18 cellular contexts compared by ENCODE assay signal in the genomic region with DNA sequence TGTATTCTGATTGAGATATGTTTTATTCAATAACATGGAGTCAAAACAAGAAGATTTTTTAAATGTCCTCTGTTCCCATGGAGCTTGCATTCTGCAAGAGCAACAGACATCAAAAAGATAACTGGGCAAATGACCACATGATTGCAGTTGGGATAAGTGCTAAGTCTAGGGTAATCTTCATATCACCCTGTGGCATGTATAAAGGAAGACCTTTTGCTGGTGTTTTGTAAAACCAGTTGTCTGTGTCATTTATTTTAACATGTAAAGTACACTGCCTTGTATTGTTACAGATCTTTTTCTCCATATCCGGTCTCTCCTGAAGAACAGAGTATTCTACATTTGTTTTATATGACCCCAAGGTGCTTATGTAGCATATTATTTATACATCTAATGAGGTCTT.
"Had no signal": no experiment of that assay in that cellular context is flagged by ENCODE, and none has a peak within 500 bp of the region (broad histone marks: within the 10 kb centered on the region; RNA-seq: fewer than 3 reads in every experiment).

No MANE protein-coding gene starts in this region.

- ATAC-seq: left lobe of liver had no signal

- H3K9me3 ChIP-seq: prostate gland, right atrium auricular region, tibial nerve had no signal

- H3K9me3 Mint-ChIP-seq: activated naive CD4-positive, alpha-beta T cell treated with anti-CD3 and anti-CD28 coated beads, Interleukin-2, amount 50 U/mL, for 24 hours; endodermal cell; stimulated activated naive CD8-positive, alpha-beta T cell treated with anti-CD3 and anti-CD28 coated beads, Interleukin-15, Interleukin-2, amounts not matched to agents 100 ng/mL and 50 ng/mL, for 24 hours had no signal

- H3K27ac Mint-ChIP-seq: activated naive CD4-positive, alpha-beta T cell treated with anti-CD3 and anti-CD28 coated beads, Interleukin-2, amount 50 U/mL, for 24 hours; stimulated activated naive CD8-positive, alpha-beta T cell treated with anti-CD3 and anti-CD28 coated beads, Interleukin-15, Interleukin-2, amounts not matched to agents 100 ng/mL and 50 ng/mL, for 24 hours had no signal

- DNase-seq: activated CD4-positive, alpha-beta T cell treated with anti-CD3 and anti-CD28 coated beads for 1 hour; activated gamma-delta T cell; endodermal cell; foreskin melanocyte; hypothalamus; kidney; stimulated activated CD4-positive, alpha-beta T cell treated with anti-CD3 and anti-CD28 coated beads, Interleukin-15, amount 100 ng/mL, for 24 hours; stimulated activated CD4-positive, alpha-beta T cell treated with anti-CD3 and anti-CD28 coated beads, Interleukin-2, amount 100 ng/mL, for 48 hours had no signal

- H3K4me1 Mint-ChIP-seq: activated naive CD4-positive, alpha-beta T cell treated with anti-CD3 and anti-CD28 coated beads, Interleukin-2, amount 50 U/mL, for 24 hours had no signal

- H3K27me3 ChIP-seq: right atrium auricular region, tibial nerve had no signal

- H3K4me3 ChIP-seq: lung, prostate gland, right atrium auricular region, skin epidermis, tibial nerve had no signal

- H3K4me3 Mint-ChIP-seq: activated naive CD4-positive, alpha-beta T cell treated with anti-CD3 and anti-CD28 coated beads, Interleukin-2, amount 50 U/mL, for 24 hours; endodermal cell; mesothelial cell of epicardium; stimulated activated naive CD8-positive, alpha-beta T cell treated with anti-CD3 and anti-CD28 coated beads, Interleukin-15, Interleukin-2, amounts not matched to agents 100 ng/mL and 50 ng/mL, for 24 hours had no signal

- H3K27ac ChIP-seq: prostate gland, right atrium auricular region, tibial nerve, VCaP had no signal

- H3K27me3 Mint-ChIP-seq: activated naive CD4-positive, alpha-beta T cell treated with anti-CD3 and anti-CD28 coated beads, Interleukin-2, amount 50 U/mL, for 24 hours; stimulated activated naive CD8-positive, alpha-beta T cell treated with anti-CD3 and anti-CD28 coated beads, Interleukin-15, Interleukin-2, amounts not matched to agents 100 ng/mL and 50 ng/mL, for 24 hours had no signal

- H3K36me3 ChIP-seq: prostate gland had no signal
